ENCODE assay signal across 8 cellular contexts in genomic region chr6:85593438-85594196, GRCh38.
DNase-seq lines count a peak whose midpoint lies in the region; ATAC-seq lines count a peak whose summit lies in the region.

SNX14 (minus strand) TSS chr6:85593858; CDS start chr6:85593718, 140 bp downstream.

- DNase-seq in COR-L47 (lab: John Stamatoyannopoulos, UW) (peak; percentile 90), HS-27A (ENCODE audit: low read depth) (peak; percentile 77), NOMO-1 treated with DMSO at 0.1 percent for 48 hours (lab: John Stamatoyannopoulos, UW; ENCODE audit: unreplicated experiment) (peak; percentile 96), memory B cell (ENCODE audit: low spot score in 2 of 2) (peak; percentile 63 to 73)
- DNase-seq in activated CD8-positive, alpha-beta memory T cell treated with anti-CD3 and anti-CD28 coated beads for 4 hours (ENCODE audit: low read depth in 2 of 2): peak; percentile 53 to 57
- peak; percentile 70 to 72 (median 70) for DNase-seq in effector memory CD8-positive, alpha-beta T cell
- DNase-seq in stimulated activated CD8-positive, alpha-beta memory T cell treated with anti-CD3 and anti-CD28 coated beads, Interleukin-12 subunit alpha, Interleukin-12 subunit beta, amount 100 ng/mL, for 1 hour (ENCODE audit: low read depth): peak; percentile 59

- ATAC-seq in GM19468 (IDR thresholded peaks at IDR 0.05; ENCODE audit: extremely low read depth, unreplicated experiment) (peak; percentile 87), memory B cell (ENCODE audit: low read depth) (peak; percentile 74)
- peak; percentile 80 for ATAC-seq in effector memory CD8-positive, alpha-beta T cell (replicated peaks)

- peak within 1 kb of the TSS; percentile 93 to 98 for H3K4me3 Mint-ChIP-seq in effector memory CD8-positive, alpha-beta T cell
- peak within 1 kb of the TSS; percentile 99 for H3K4me3 Mint-ChIP-seq in memory B cell

- H3K4me1 Mint-ChIP-seq in effector memory CD8-positive, alpha-beta T cell (ENCODE audit: low read depth in 2 of 2): peaks cover 39 to 49% of the 10 kb centered on the region in 2 donors
- H3K4me1 Mint-ChIP-seq in memory B cell: peaks cover 26% of the 10 kb centered on the region

- H3K9me3 Mint-ChIP-seq in effector memory CD8-positive, alpha-beta T cell: no peaks in the 10 kb centered on the region
- H3K9me3 Mint-ChIP-seq in memory B cell: no peaks in the 10 kb centered on the region

- no peaks in the 10 kb centered on the region for H3K27me3 Mint-ChIP-seq in effector memory CD8-positive, alpha-beta T cell
- H3K27me3 Mint-ChIP-seq in memory B cell: no peaks in the 10 kb centered on the region

- peaks cover 36% of the 10 kb centered on the region for H3K36me3 Mint-ChIP-seq in effector memory CD8-positive, alpha-beta T cell (ENCODE audit: insufficient read depth)
- peaks cover 15% of the 10 kb centered on the region for H3K36me3 Mint-ChIP-seq in memory B cell

- H3K27ac Mint-ChIP-seq in effector memory CD8-positive, alpha-beta T cell: peak within 1 kb of the TSS; percentile 95 to 96
- peak within 1 kb of the TSS; percentile 94 for H3K27ac Mint-ChIP-seq in memory B cell

Comparison
In these comparisons a context has a peak if more than half of its experiments do, and no peak if none do; other contexts are left out.
1. Peak in every context shown above with its lines: DNase-seq and ATAC-seq.